8 cellular contexts compared by ENCODE assay signal in the genomic region with DNA sequence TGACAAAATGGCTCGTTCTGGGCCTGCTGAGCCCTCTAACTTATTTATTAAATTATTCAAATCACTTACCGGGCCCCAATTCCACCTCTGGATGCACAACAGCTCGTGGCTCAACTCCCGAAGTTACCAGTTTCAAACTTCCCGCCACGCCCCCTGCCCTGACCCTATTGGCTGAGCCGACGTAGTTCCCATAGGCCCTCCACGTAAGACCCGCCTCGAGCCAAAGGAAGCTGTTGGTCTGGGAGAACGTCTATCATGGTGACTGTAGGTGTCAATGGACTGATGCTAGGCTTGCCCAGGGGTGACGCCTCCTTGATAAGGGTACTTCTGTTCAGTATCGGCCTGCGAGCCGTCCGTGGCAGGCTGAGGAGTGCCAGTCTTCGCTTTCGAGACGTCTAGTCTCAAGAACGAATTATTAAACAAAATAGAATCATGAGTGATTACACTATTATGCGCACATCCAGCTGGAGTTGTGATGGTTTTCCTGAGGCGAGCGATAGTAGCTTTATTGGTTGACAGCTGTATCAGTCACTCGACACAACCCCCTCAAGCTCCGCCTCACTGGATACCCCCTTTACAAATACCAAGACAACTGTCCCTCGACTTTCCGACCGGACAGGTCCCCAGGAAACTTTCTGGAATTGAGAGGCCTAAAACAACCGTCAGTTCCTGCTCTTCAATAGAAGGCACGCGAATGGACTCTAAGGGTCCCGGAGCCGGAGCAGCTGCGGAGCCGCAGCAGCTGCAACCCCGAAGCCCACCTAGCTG. TPM values are rescaled to one million over a fixed set of nuclear protein-coding genes. Genes with fewer than 3 reads are reported as not detected.
A peak's percentile ranks its signal among the peaks of the same experiment; 100 is the strongest.
DNase-seq lines count a peak whose midpoint lies in the region; ATAC-seq and TF ChIP-seq lines count a peak whose summit lies in the region.

A gene (minus strand): TSS at position 134 of the 768 bp plus-strand sequence. CDS start 334 bp downstream, outside the sequence.

- H3K4me1 ChIP-seq in heart right ventricle = peaks cover 3 to 26% (median 16%) of the 10 kb centered on the region in 9 donors
- peaks cover 9% of the 10 kb centered on the region for H3K4me1 ChIP-seq in upper lobe of right lung

- H3K9me3 ChIP-seq in heart right ventricle = no peaks in the 10 kb centered on the region
- H3K9me3 ChIP-seq in upper lobe of right lung = no peaks in the 10 kb centered on the region

- DNase-seq in GM13976 (ENCODE audit: low spot score) = peak; percentile 100
- DNase-seq in NCI-H146 treated with DMSO at 0.1 percent for 48 hours (lab: John Stamatoyannopoulos, UW; ENCODE audit: unreplicated experiment) = peak; percentile 100
- peak; percentile 99 for DNase-seq in amniotic epithelial cell (ENCODE audit: low read depth)
- DNase-seq in heart right ventricle = peak; percentile 91 to 97
- DNase-seq in posterior cingulate gyrus = peak; percentile 88 to 99 (median 94)
- DNase-seq in upper lobe of right lung = peak; percentile 94

- H3K27me3 ChIP-seq in heart right ventricle = no peaks in the 10 kb centered on the region
- H3K27me3 ChIP-seq in upper lobe of right lung = no peaks in the 10 kb centered on the region

- intact Hi-C loops in T-helper 1 cell treated with Interleukin-12 subunit alpha and Interleukin-12 subunit beta and Interleukin-4 antibody, amounts not matched to agents 30 ng/mL and 1 ng/mL, for 36 hours (cut with micrococcal nuclease) = loop anchor here (1.0 to 5.0 kb wide), 10 partner anchors 16 to 1086 kb away; a partner anchor contains a TSS
- intact Hi-C loops in heart right ventricle (cut with DNase I) = no loop called here
- intact Hi-C loops in posterior cingulate gyrus (cut with DNase I) = no loop called here
- intact Hi-C loops in upper lobe of right lung (cut with DNase I) = no loop called here

- ATAC-seq in HG02870 (IDR thresholded peaks at IDR 0.05; ENCODE audit: unreplicated experiment) = peak; percentile 49
- ATAC-seq in heart right ventricle = peak; percentile 76 to 86 (median 82)
- ATAC-seq in upper lobe of right lung = peak; percentile 79

- in situ Hi-C loops in GM13976 (cut with MboI; ENCODE audit: low sequenced_read_pairs, unreplicated experiment) = no loop called here

- H3K27ac ChIP-seq in heart right ventricle (peak within 1 kb of the TSS; percentile 18 to 99 (median 94)), upper lobe of right lung (peak within 1 kb of the TSS; percentile 96)

- H3K4me3 ChIP-seq in heart right ventricle = peak within 1 kb of the TSS; percentile 50 to 93 (median 68)
- H3K4me3 ChIP-seq in upper lobe of right lung = peak within 1 kb of the TSS; percentile 85

- 0% methylated on average over 37 of the region's 37 CpGs for WGBS in heart right ventricle, 2 donors

- H3K36me3 ChIP-seq in heart right ventricle (peaks cover 0 to 52% (median 9%) of the 10 kb centered on the region in 9 donors), upper lobe of right lung (peaks cover 16% of the 10 kb centered on the region)

- TF ChIP-seq CTCF in GM13976 (IDR thresholded peaks at IDR 0.05; ENCODE audit: borderline replicate concordance, control extremely low read depth, extremely low read depth, insufficient read depth, missing control alignments) = no peak
- peak in 1 of 9 donors; percentile 6 for TF ChIP-seq CTCF in heart right ventricle (IDR thresholded peaks at IDR 0.05)
- no peak for TF ChIP-seq CTCF in upper lobe of right lung (IDR thresholded peaks at IDR 0.05)

RNA-seq across cellular contexts. Expression of the gene that starts here (rescaled TPM):
- total RNA-seq in T-helper 1 cell treated with Interleukin-12 subunit alpha and Interleukin-12 subunit beta and Interleukin-4 antibody, amounts not matched to agents 30 ng/mL and 1 ng/mL, for 36 hours = 51.7 and 64.4 TPM in 2 replicates
- total RNA-seq in heart right ventricle = 1 to 10 TPM in 3 of 10 donors, under 1 TPM in 6, not detected in 1; 0.22 to 4.0 (median 0.55) TPM
- 1 to 10 TPM in 1 of 2 donors, under 1 TPM in 1; 0.45 to 1.5 TPM for polyA plus RNA-seq in heart right ventricle
- total RNA-seq in upper lobe of right lung = 1.1 TPM

Comparison
In these comparisons a context has a peak if more than half of its experiments do, and no peak if none do; other contexts are left out.
1. Peak in every context shown above with its lines: DNase-seq, ATAC-seq, H3K4me3 ChIP-seq and H3K27ac ChIP-seq.
2. RNA of the gene that starts here (total RNA-seq): 51.7 to 64.4 TPM in T-helper 1 cell treated with Interleukin-12 subunit alpha and Interleukin-12 subunit beta and Interleukin-4 antibody, amounts not matched to agents 30 ng/mL and 1 ng/mL, for 36 hours; 1.1 TPM in upper lobe of right lung (single experiment) and 0.22 to 4.0 TPM in heart right ventricle; every median in the first group is over 10 times any median in the second.